In the genomic region with DNA sequence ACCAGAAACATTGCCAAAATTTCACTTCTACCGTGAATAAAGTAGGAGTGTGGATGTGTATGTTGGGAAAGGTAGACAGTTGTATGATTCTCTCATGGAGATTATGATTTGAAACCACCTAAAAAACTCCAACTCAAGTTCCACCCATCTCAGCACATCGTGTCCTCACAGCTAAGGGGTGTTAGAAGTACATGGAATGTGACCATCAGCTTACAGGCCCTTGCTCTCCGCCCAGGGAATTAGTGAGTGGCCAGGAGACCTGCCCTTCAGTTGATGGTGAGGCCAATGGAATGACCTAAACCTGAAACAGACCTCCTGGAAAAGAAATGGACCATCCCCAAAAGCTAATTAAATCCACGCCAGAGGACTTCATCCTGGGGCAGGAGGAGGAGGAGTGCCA, we compare ENCODE assay signal across 18 cellular contexts. TPM values are rescaled to one million over a fixed set of nuclear protein-coding genes. Genes with fewer than 3 reads are reported as not detected.
DNase-seq lines count a peak whose midpoint lies in the region; ATAC-seq and TF ChIP-seq lines count a peak whose summit lies in the region.
"Had no signal": no experiment of that assay in that cellular context is flagged by ENCODE, and none has a peak within 500 bp of the region (broad histone marks: within the 10 kb centered on the region; RNA-seq: fewer than 3 reads in every experiment).

No MANE protein-coding gene starts in this region.

- no peaks in the 10 kb centered on the region for H3K79me1 ChIP-seq in mesendoderm (ENCODE audit: low read length)

- no peak for TF ChIP-seq POLR2A in esophagus squamous epithelium (IDR thresholded peaks at IDR 0.05)

- H3K23ac ChIP-seq in mesendoderm (ENCODE audit: low read length) = no peak overlapping the region

- H3K36me3 Mint-ChIP-seq in naive thymus-derived CD8-positive, alpha-beta T cell = peaks cover 0 to 9% (median 0%) of the 10 kb centered on the region in 3 donors
- H3K36me3 Mint-ChIP-seq: CD4-positive, CD25-positive, alpha-beta regulatory T cell had no signal

- 54 to 59% methylated on average over 4 of the region's 4 CpGs for WGBS in esophagus squamous epithelium, 2 donors
- no CpG with 5 or more reads among the region's 4 CpGs for WGBS in mesendoderm (ENCODE audit: extremely low coverage, insufficient coverage, low lambda C conversion rate)

- H3K4me3 ChIP-seq in NT2/D1 (ENCODE audit: insufficient read length, low read depth) (peak overlapping the region; percentile 47), esophagus squamous epithelium (peak overlapping the region in 3 of 4 donors; percentile 35 to 66 (median 49)), mesendoderm (ENCODE audit: low read length) (no peak overlapping the region), tibial artery (peak overlapping the region; percentile 50 to 59)

- TF ChIP-seq CTCF in esophagus squamous epithelium (IDR thresholded peaks at IDR 0.05) (no peak), tibial artery (IDR thresholded peaks at IDR 0.05) (no peak)

- H3K4ac ChIP-seq in mesendoderm (ENCODE audit: low read depth, low read length) = no peak overlapping the region

- H3K27me3 Mint-ChIP-seq in naive thymus-derived CD8-positive, alpha-beta T cell = peaks cover 40 to 77% (median 50%) of the 10 kb centered on the region in 5 donors

- no peak overlapping the region for H4K8ac ChIP-seq in mesendoderm (ENCODE audit: low read depth, low read length)

- POLR2A ChIA-PET in naive thymus-derived CD8-positive, alpha-beta T cell (lab: Charles Lee) = no interaction called here

- no peak overlapping the region for H3K9ac ChIP-seq in NT2/D1 (ENCODE audit: insufficient read length, low read depth)
- no peak overlapping the region for H3K9ac ChIP-seq in mesendoderm (ENCODE audit: low read length)
- H3K9ac ChIP-seq: KMS-11 had no signal

- no peak for ATAC-seq in naive thymus-derived CD8-positive, alpha-beta T cell
- no peak for ATAC-seq in HG03354 (IDR thresholded peaks at IDR 0.05; ENCODE audit: poor library complexity, severe bottlenecking, unreplicated experiment)

- no peak overlapping the region for H3K4me2 ChIP-seq in mesendoderm (ENCODE audit: low read length)
- H3K4me2 ChIP-seq: KMS-11 had no signal

- H4K5ac ChIP-seq in mesendoderm (ENCODE audit: low read length) = no peak overlapping the region

- no peak overlapping the region for H2AK5ac ChIP-seq in mesendoderm (ENCODE audit: low read length)

- H3K9me3 Mint-ChIP-seq in naive thymus-derived CD8-positive, alpha-beta T cell = peaks cover 0 to 11% (median 4%) of the 10 kb centered on the region in 9 donors
- H3K9me3 Mint-ChIP-seq: activated naive CD8-positive, alpha-beta T cell treated with anti-CD3 and anti-CD28 coated beads, Interleukin-2, amount 10 ng/mL, durations not matched to agents 7 days and 5 days; stimulated activated naive CD8-positive, alpha-beta T cell treated with anti-CD3 and anti-CD28 coated beads, Interleukin-15, Interleukin-2, amounts not matched to agents 100 ng/mL and 50 ng/mL, for 24 hours had no signal

- no peak overlapping the region for H2BK120ac ChIP-seq in mesendoderm (ENCODE audit: low read depth, low read length)

- H3K4me1 Mint-ChIP-seq in naive thymus-derived CD8-positive, alpha-beta T cell = peaks cover 0 to 10% (median 6%) of the 10 kb centered on the region in 4 donors
- H3K4me1 Mint-ChIP-seq: activated naive CD8-positive, alpha-beta T cell treated with anti-CD3 and anti-CD28 coated beads, Interleukin-2, amount 10 ng/mL, durations not matched to agents 7 days and 5 days had no signal

- H3K27me3 ChIP-seq in NT2/D1 (ENCODE audit: insufficient read depth, insufficient read length) (peaks cover 63% of the 10 kb centered on the region), esophagus squamous epithelium (peaks cover 6 to 58% (median 12%) of the 10 kb centered on the region in 4 donors), mesendoderm (ENCODE audit: insufficient read depth, low read length, poor library complexity) (peaks cover 47% of the 10 kb centered on the region), tibial artery (peaks cover 0 to 17% of the 10 kb centered on the region in 2 donors)

- H3K36me3 ChIP-seq in NT2/D1 (ENCODE audit: insufficient read depth, insufficient read length, low read length) (no peaks in the 10 kb centered on the region), esophagus squamous epithelium (no peaks in the 10 kb centered on the region), mesendoderm (ENCODE audit: control insufficient read depth, insufficient read depth, low read length) (no peaks in the 10 kb centered on the region), tibial artery (no peaks in the 10 kb centered on the region)
- H3K36me3 ChIP-seq: colonic mucosa had no signal

- no peaks in the 10 kb centered on the region; the same call in 1 of the 2 replicates for H3K9me3 ChIP-seq in NT2/D1 (ENCODE audit: insufficient read depth, low read length)
- peaks cover 0 to 5% (median 0%) of the 10 kb centered on the region in 3 donors for H3K9me3 ChIP-seq in esophagus squamous epithelium
- H3K9me3 ChIP-seq in tibial artery = peaks cover 0 to 6% (median 0%) of the 10 kb centered on the region in 3 donors
- H3K9me3 ChIP-seq: colonic mucosa had no signal

- no peak overlapping the region for H2BK15ac ChIP-seq in mesendoderm (replicated peaks; ENCODE audit: low read depth)

- H3K4me1 ChIP-seq in NT2/D1 (ENCODE audit: insufficient read depth, insufficient read length) = no peaks in the 10 kb centered on the region
- H3K4me1 ChIP-seq in esophagus squamous epithelium = peaks cover 20 to 44% (median 23%) of the 10 kb centered on the region in 3 donors
- no peaks in the 10 kb centered on the region for H3K4me1 ChIP-seq in mesendoderm (ENCODE audit: control insufficient read depth, low read depth, low read length)
- peaks cover 0 to 25% (median 22%) of the 10 kb centered on the region in 4 donors for H3K4me1 ChIP-seq in tibial artery

- DNase-seq in NT2/D1 (ENCODE audit: low read depth, low spot score) (no peak), esophagus squamous epithelium (lab: John Stamatoyannopoulos, UW) (no peak), mesendoderm (peak; percentile 67), tibial artery (no peak), retina (no peak)
- DNase-seq in naive thymus-derived CD8-positive, alpha-beta T cell = no peak
- DNase-seq: activated CD8-positive, alpha-beta memory T cell treated with anti-CD3 and anti-CD28 coated beads, Interleukin-2, amount 50 U/mL, for 48 hours; activated naive CD8-positive, alpha-beta T cell treated with anti-CD3 and anti-CD28 coated beads, Interleukin-2, amount 10 ng/mL, durations not matched to agents 7 days and 5 days; CD4-positive, CD25-positive, alpha-beta regulatory T cell; colonic mucosa; GDM1; NCI-H187; NCI-H774; SIG-M5 had no signal

- H3K27ac Mint-ChIP-seq in naive thymus-derived CD8-positive, alpha-beta T cell = no peak overlapping the region
- H3K27ac Mint-ChIP-seq: activated naive CD8-positive, alpha-beta T cell treated with anti-CD3 and anti-CD28 coated beads, Interleukin-2, amount 10 ng/mL, durations not matched to agents 7 days and 5 days; CD4-positive, CD25-positive, alpha-beta regulatory T cell; stimulated activated naive CD8-positive, alpha-beta T cell treated with anti-CD3 and anti-CD28 coated beads, Interleukin-15, Interleukin-2, amounts not matched to agents 100 ng/mL and 50 ng/mL, for 24 hours had no signal

- no peak overlapping the region for H3K56ac ChIP-seq in mesendoderm (ENCODE audit: low read length)

- no peak overlapping the region for H3K27ac ChIP-seq in esophagus squamous epithelium
- no peak overlapping the region for H3K27ac ChIP-seq in mesendoderm (ENCODE audit: low read depth, low read length)
- H3K27ac ChIP-seq in tibial artery = no peak overlapping the region
- H3K27ac ChIP-seq: colonic mucosa, foreskin keratinocyte, KMS-11 had no signal

- H3K79me2 ChIP-seq in mesendoderm (ENCODE audit: control insufficient read depth, insufficient read depth, low read length) = no peaks in the 10 kb centered on the region

- no peak overlapping the region for H3K18ac ChIP-seq in mesendoderm (ENCODE audit: low read length)

- no peak overlapping the region for H3K4me3 Mint-ChIP-seq in naive thymus-derived CD8-positive, alpha-beta T cell
- H3K4me3 Mint-ChIP-seq: activated naive CD8-positive, alpha-beta T cell treated with anti-CD3 and anti-CD28 coated beads, Interleukin-2, amount 10 ng/mL, durations not matched to agents 7 days and 5 days; CD4-positive, CD25-positive, alpha-beta regulatory T cell; stimulated activated naive CD8-positive, alpha-beta T cell treated with anti-CD3 and anti-CD28 coated beads, Interleukin-15, Interleukin-2, amounts not matched to agents 100 ng/mL and 50 ng/mL, for 24 hours had no signal

- intact Hi-C loops in esophagus squamous epithelium (cut with DNase I) (no loop called here), tibial artery (cut with DNase I; ENCODE audit: low total_unique reads) (no loop called here)

- H2BK5ac ChIP-seq in mesendoderm (ENCODE audit: low read length) = no peak overlapping the region

RNA-seq across cellular contexts. Expression of gene WNT2, which starts 2.1 kb away (rescaled TPM):
- not detected for total RNA-seq in esophagus squamous epithelium
- not detected for polyA plus RNA-seq in mesendoderm (2013, experiment 1 of 2)
- polyA plus RNA-seq in mesendoderm (2013, experiment 2 of 2) = not detected
- not detected for total RNA-seq in naive thymus-derived CD8-positive, alpha-beta T cell
- polyA plus RNA-seq in naive thymus-derived CD8-positive, alpha-beta T cell = not detected
- total RNA-seq: activated naive CD8-positive, alpha-beta T cell treated with anti-CD3 and anti-CD28 coated beads, Interleukin-2, amount 10 ng/mL, durations not matched to agents 7 days and 5 days; CD4-positive, CD25-positive, alpha-beta regulatory T cell; foreskin keratinocyte had no signal
- polyA plus RNA-seq: CD4-positive, CD25-positive, alpha-beta regulatory T cell; foreskin keratinocyte had no signal
